Comparison of ENCODE assay signal across 29 cellular contexts in the genomic region with DNA sequence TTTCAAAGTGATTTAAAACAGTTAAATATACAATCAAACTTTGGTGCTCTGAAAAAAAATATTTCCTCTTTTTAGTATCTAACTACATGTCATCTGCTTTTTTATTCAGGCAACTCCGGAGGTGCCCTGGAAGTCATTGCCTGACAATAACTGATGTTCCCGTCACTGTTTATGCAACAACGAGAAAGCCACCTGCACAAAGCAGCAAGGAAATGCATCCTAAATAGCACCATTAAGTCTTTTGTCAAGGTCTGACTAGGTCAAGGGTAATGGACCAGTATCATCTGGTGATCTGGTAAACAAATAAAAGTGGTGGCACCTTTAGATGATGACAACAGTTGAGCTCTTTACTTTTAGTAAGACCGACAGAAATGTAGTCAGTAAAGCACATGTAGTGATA. TPM values are rescaled to one million over a fixed set of nuclear protein-coding genes. Genes with fewer than 3 reads are reported as not detected.
"Had no signal": no experiment of that assay in that cellular context is flagged by ENCODE, and none has a peak within 500 bp of the region (broad histone marks: within the 10 kb centered on the region; RNA-seq: fewer than 3 reads in every experiment).

No MANE protein-coding gene starts in this region.

- H3K4me1 ChIP-seq: left lung, right lobe of liver, tibial artery had no signal

- H3K27me3 Mint-ChIP-seq: activated naive CD8-positive, alpha-beta T cell; stimulated activated naive CD8-positive, alpha-beta T cell treated with anti-CD3 and anti-CD28 coated beads, Interleukin-15, Interleukin-2, amounts not matched to agents 100 ng/mL and 50 ng/mL, for 24 hours had no signal

- H3K9me3 Mint-ChIP-seq: natural killer cell treated with Interleukin-12 subunit alpha and Interleukin-12 subunit beta and Interleukin-15 and Interleukin-18, amount 100 ng/mL, for 72 hours; T-helper 2 cell treated with Interferon-gamma antibody and Interleukin-4, amounts not matched to agents 5 μg/mL and 100 μg/mL, for 36 hours had no signal

- H3K4me3 ChIP-seq: left lung, ovary, right lobe of liver, skin epidermis, tibial artery had no signal

- ATAC-seq: activated CD8-positive, alpha-beta T cell treated with anti-CD3 and anti-CD28 coated beads, Interleukin-2, amount 10 ng/mL, durations not matched to agents 7 days and 5 days; activated T-helper 17 cell treated with anti-CD3 and anti-CD28 coated beads, Interleukin-2, amount 50 U/mL, for 72 hours; esophagus mucosa; left lung; natural killer cell treated with Interleukin-12 subunit alpha and Interleukin-12 subunit beta and Interleukin-15 and Interleukin-18, amount 100 ng/mL, for 72 hours; right lobe of liver; T-cell had no signal

- H3K9me3 ChIP-seq: left lung, ovary, right lobe of liver, tibial artery had no signal

- H3K27ac ChIP-seq: left lung, ovary, right lobe of liver, skin epidermis, tibial artery, VCaP had no signal

- H3K36me3 ChIP-seq: left lung, ovary, right lobe of liver had no signal

- H3K27me3 ChIP-seq: left lung, ovary, right lobe of liver, tibial artery had no signal

- H3K27ac Mint-ChIP-seq: activated CD8-positive, alpha-beta T cell treated with anti-CD3 and anti-CD28 coated beads, Interleukin-2, amount 10 ng/mL, durations not matched to agents 7 days and 5 days; activated naive CD8-positive, alpha-beta T cell; activated T-helper 17 cell treated with anti-CD3 and anti-CD28 coated beads, Interleukin-2, amount 50 U/mL, for 72 hours; immature natural killer cell; natural killer cell treated with Interleukin-12 subunit alpha and Interleukin-12 subunit beta and Interleukin-15 and Interleukin-18, amount 100 ng/mL, for 72 hours; stimulated activated naive CD8-positive, alpha-beta T cell treated with anti-CD3 and anti-CD28 coated beads, Interleukin-15, Interleukin-2, amounts not matched to agents 100 ng/mL and 50 ng/mL, for 24 hours; T-cell; T-helper 2 cell treated with Interferon-gamma antibody and Interleukin-4, amounts not matched to agents 5 μg/mL and 100 μg/mL, for 36 hours had no signal

- H3K4me3 Mint-ChIP-seq: activated CD8-positive, alpha-beta T cell treated with anti-CD3 and anti-CD28 coated beads, Interleukin-2, amount 10 ng/mL, durations not matched to agents 7 days and 5 days; activated naive CD8-positive, alpha-beta T cell; activated T-helper 17 cell treated with anti-CD3 and anti-CD28 coated beads, Interleukin-2, amount 50 U/mL, for 72 hours; immature natural killer cell; natural killer cell treated with Interleukin-12 subunit alpha and Interleukin-12 subunit beta and Interleukin-15 and Interleukin-18, amount 100 ng/mL, for 72 hours; stimulated activated naive CD8-positive, alpha-beta T cell treated with anti-CD3 and anti-CD28 coated beads, Interleukin-15, Interleukin-2, amounts not matched to agents 100 ng/mL and 50 ng/mL, for 24 hours; T-cell; T-helper 2 cell treated with Interferon-gamma antibody and Interleukin-4, amounts not matched to agents 5 μg/mL and 100 μg/mL, for 36 hours had no signal

- DNase-seq: activated CD4-positive, alpha-beta T cell treated with anti-CD3 and anti-CD28 coated beads, Interleukin-2, amount 50 U/mL, for 1 hour; activated CD4-positive, CD25-positive, alpha-beta regulatory T cell treated with anti-CD3 and anti-CD28 coated beads, Interleukin-2, amount 50 U/mL, for 72 hours; activated CD8-positive, alpha-beta T cell treated with anti-CD3 and anti-CD28 coated beads, Interleukin-2, amount 10 ng/mL, durations not matched to agents 7 days and 5 days; activated naive CD4-positive, alpha-beta T cell; central memory CD4-positive, alpha-beta T cell; effector CD8-positive, alpha-beta T cell; foreskin melanocyte; glutamatergic neuron; hippocampal formation; immature natural killer cell; left lung; mammary epithelial cell; midbrain; ovary; right lobe of liver; stimulated activated CD4-positive, alpha-beta T cell treated with anti-CD3 and anti-CD28 coated beads, Interleukin-1b, Interleukin-23, amount 100 ng/mL, for 48 hours; T-cell; tibial artery had no signal

- H3K4me1 Mint-ChIP-seq: activated T-helper 17 cell treated with anti-CD3 and anti-CD28 coated beads, Interleukin-2, amount 50 U/mL, for 72 hours; immature natural killer cell; T-cell had no signal

RNA-seq across cellular contexts. Expression of a gene that starts 46.7 kb away (rescaled TPM):
- total RNA-seq: activated CD8-positive, alpha-beta T cell treated with anti-CD3 and anti-CD28 coated beads, Interleukin-2, amount 10 ng/mL, durations not matched to agents 7 days and 5 days; astrocyte; dermis blood vessel endothelial cell; esophagus mucosa; left lung; natural killer cell treated with Interleukin-12 subunit alpha and Interleukin-12 subunit beta and Interleukin-15 and Interleukin-18, amount 100 ng/mL, for 72 hours; right lobe of liver; T-cell; ureter had no signal
- polyA plus RNA-seq: immature natural killer cell, ovary had no signal
